In the genomic region with DNA sequence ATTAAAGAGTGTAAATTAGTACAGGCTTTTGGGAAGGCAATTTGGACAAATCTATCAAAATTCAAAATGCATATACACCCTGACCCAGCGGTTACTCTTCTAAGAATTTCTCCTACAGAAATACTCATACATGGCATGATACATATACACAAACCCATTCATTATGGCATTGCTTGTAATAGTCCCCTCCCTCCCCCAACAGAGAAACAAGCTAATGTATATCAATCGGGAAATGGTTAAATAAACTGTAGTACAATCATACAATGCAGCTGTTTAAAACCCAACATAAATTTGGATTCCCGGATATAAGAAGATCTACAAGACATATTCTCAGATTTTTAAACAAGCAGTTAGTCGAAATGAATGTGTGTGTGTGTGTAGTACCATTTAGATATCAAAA, we compare ENCODE assay signal across 8 cellular contexts. TPM values are rescaled to one million over a fixed set of nuclear protein-coding genes. Genes with fewer than 3 reads are reported as not detected.
A peak's percentile ranks its signal among the peaks of the same experiment; 100 is the strongest.
DNase-seq lines count a peak whose midpoint lies in the region; ATAC-seq and TF ChIP-seq lines count a peak whose summit lies in the region.

No MANE protein-coding gene starts in this region.

- H3K4me1 Mint-ChIP-seq in activated naive CD8-positive, alpha-beta T cell treated with anti-CD3 and anti-CD28 coated beads, Interleukin-2, amount 10 ng/mL, durations not matched to agents 7 days and 5 days, result peaks cover 18% of the 10 kb centered on the region

- ATAC-seq in activated naive CD8-positive, alpha-beta T cell treated with anti-CD3 and anti-CD28 coated beads, Interleukin-2, amount 10 ng/mL, durations not matched to agents 7 days and 5 days (ENCODE audit: low read depth), result no peak
- ATAC-seq in right lobe of liver (no peak), upper lobe of right lung (no peak), HG03097 (IDR thresholded peaks at IDR 0.05; ENCODE audit: low FRiP score, unreplicated experiment) (no peak), GM18907 (IDR thresholded peaks at IDR 0.05; ENCODE audit: unreplicated experiment) (no peak)

- no peaks in the 10 kb centered on the region for H3K9me3 Mint-ChIP-seq in activated naive CD8-positive, alpha-beta T cell treated with anti-CD3 and anti-CD28 coated beads, Interleukin-2, amount 10 ng/mL, durations not matched to agents 7 days and 5 days

- no peaks in the 10 kb centered on the region for H3K9me3 ChIP-seq in BE2C
- H3K9me3 ChIP-seq in right lobe of liver, result no peaks in the 10 kb centered on the region
- no peaks in the 10 kb centered on the region for H3K9me3 ChIP-seq in upper lobe of right lung

- 24% methylated on average over 4 of the region's 4 CpGs for WGBS in right lobe of liver (ENCODE audit: insufficient coverage, low coverage, low lambda C conversion rate, missing lambda C conversion rate)

- DNase-seq in BE2C, result no peak
- peak; percentile 41 for DNase-seq in HT-29 (ENCODE audit: low spot score)
- no peak for DNase-seq in activated naive CD8-positive, alpha-beta T cell treated with anti-CD3 and anti-CD28 coated beads, Interleukin-2, amount 10 ng/mL, durations not matched to agents 7 days and 5 days
- DNase-seq in right lobe of liver, result no peak
- no peak for DNase-seq in upper lobe of right lung
- no peak for DNase-seq in AG08396 (ENCODE audit: low spot score)

- TF ChIP-seq CTCF in BE2C (IDR thresholded peaks at IDR 0.05; ENCODE audit: low read depth, low read length), result no peak
- no peak for TF ChIP-seq CTCF in right lobe of liver (IDR thresholded peaks at IDR 0.05)
- TF ChIP-seq CTCF in upper lobe of right lung (IDR thresholded peaks at IDR 0.05), result no peak

- H3K27ac ChIP-seq in right lobe of liver, result peak overlapping the region; percentile 12 to 73 (median 49)
- H3K27ac ChIP-seq in upper lobe of right lung, result peak overlapping the region; percentile 81

- H3K4me3 ChIP-seq in BE2C (ENCODE audit: low read depth, low read length), result peak overlapping the region; percentile 83
- H3K4me3 ChIP-seq in right lobe of liver, result peak overlapping the region; percentile 50 to 63 (median 58)
- peak overlapping the region; percentile 61 for H3K4me3 ChIP-seq in upper lobe of right lung

- H3K27me3 ChIP-seq in BE2C, result no peaks in the 10 kb centered on the region
- H3K27me3 ChIP-seq in right lobe of liver, result no peaks in the 10 kb centered on the region
- H3K27me3 ChIP-seq in upper lobe of right lung, result no peaks in the 10 kb centered on the region

- H3K36me3 Mint-ChIP-seq in activated naive CD8-positive, alpha-beta T cell treated with anti-CD3 and anti-CD28 coated beads, Interleukin-2, amount 10 ng/mL, durations not matched to agents 7 days and 5 days, result peaks cover 9% of the 10 kb centered on the region

- no peaks in the 10 kb centered on the region for H3K27me3 Mint-ChIP-seq in activated naive CD8-positive, alpha-beta T cell treated with anti-CD3 and anti-CD28 coated beads, Interleukin-2, amount 10 ng/mL, durations not matched to agents 7 days and 5 days

- POLR2A ChIA-PET in activated naive CD8-positive, alpha-beta T cell treated with anti-CD3 and anti-CD28 coated beads, Interleukin-2, amount 10 ng/mL, durations not matched to agents 7 days and 5 days (lab: Charles Lee), result interaction anchor here (1.2 to 5.9 kb wide), 5 partner anchors 9 to 358 kb away, joined by 4 to 156 read pairs (median 7); partner anchors contain the start of gene PHF8

- TF ChIP-seq POLR2A in right lobe of liver (IDR thresholded peaks at IDR 0.05), result no peak

- H3K4me1 ChIP-seq in BE2C, result no peaks in the 10 kb centered on the region
- H3K4me1 ChIP-seq in right lobe of liver, result no peaks in the 10 kb centered on the region
- H3K4me1 ChIP-seq in upper lobe of right lung, result peaks cover 9% of the 10 kb centered on the region

- H3K27ac Mint-ChIP-seq in activated naive CD8-positive, alpha-beta T cell treated with anti-CD3 and anti-CD28 coated beads, Interleukin-2, amount 10 ng/mL, durations not matched to agents 7 days and 5 days, result peak overlapping the region; percentile 93

- H3K36me3 ChIP-seq in BE2C, result peaks cover 8% of the 10 kb centered on the region
- no peaks in the 10 kb centered on the region for H3K36me3 ChIP-seq in right lobe of liver
- H3K36me3 ChIP-seq in upper lobe of right lung, result no peaks in the 10 kb centered on the region

- intact Hi-C loops in right lobe of liver (cut with DNase I) (no loop called here), upper lobe of right lung (cut with DNase I) (no loop called here)

- peak overlapping the region; percentile 89 for H3K4me3 Mint-ChIP-seq in activated naive CD8-positive, alpha-beta T cell treated with anti-CD3 and anti-CD28 coated beads, Interleukin-2, amount 10 ng/mL, durations not matched to agents 7 days and 5 days

RNA-seq across cellular contexts. Expression of gene HUWE1, which starts 0.8 kb away (rescaled TPM):
- polyA plus RNA-seq in BE2C (2012; ENCODE audit: insufficient read depth, insufficient read length, low read depth), result 105 TPM
- 98.9 and 123 TPM in 2 replicates for total RNA-seq in HT-29 (2014; rRNA removed; shearing (Covaris generic))
- 100 to 1,000 TPM; 219 to 225 TPM for total RNA-seq in activated naive CD8-positive, alpha-beta T cell treated with anti-CD3 and anti-CD28 coated beads, Interleukin-2, amount 10 ng/mL, durations not matched to agents 7 days and 5 days
- 10 to 100 TPM; 68.0 to 93.5 (median 84.0) TPM for total RNA-seq in right lobe of liver
- 151 TPM for total RNA-seq in upper lobe of right lung
